In the genomic region with DNA sequence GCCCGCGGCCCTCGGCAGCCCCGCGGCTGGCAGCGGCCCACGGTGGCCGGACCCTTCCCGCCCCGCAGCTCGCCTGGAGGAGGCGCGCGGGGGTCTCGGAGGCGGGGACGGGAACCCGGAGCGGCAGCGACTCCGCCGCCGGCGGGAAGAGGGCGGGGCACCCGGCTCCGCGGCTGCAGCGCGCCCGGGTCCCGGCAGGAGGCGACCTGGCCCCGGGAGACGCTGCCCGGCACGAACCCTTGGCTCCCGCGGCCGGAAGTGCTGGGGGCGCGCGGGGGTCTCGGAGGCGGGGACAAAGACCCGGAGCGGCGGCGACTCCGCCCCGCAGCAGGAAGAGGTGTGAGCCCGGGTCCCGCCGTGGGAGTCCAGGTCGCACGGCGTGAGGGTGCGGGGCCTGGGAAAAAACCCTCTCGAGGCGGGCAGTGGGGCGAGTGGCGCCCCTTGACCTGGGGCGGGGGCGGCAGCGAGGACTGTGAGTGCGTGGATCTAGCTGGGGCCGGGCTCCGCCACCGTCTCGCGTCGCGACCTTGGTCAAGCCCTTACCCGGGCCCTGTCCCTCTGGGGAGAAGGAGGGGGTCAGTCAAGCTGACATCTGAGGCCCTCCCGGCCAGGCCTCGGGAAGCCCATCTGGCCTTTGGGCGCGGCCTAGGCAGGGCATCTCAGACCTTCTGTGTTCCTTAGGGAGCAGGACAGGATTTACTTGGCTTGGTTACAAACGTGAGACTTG, we compare ENCODE assay signal across 8 cellular contexts. TPM values are rescaled to one million over a fixed set of nuclear protein-coding genes. Genes with fewer than 3 reads are reported as not detected.
DNase-seq lines count a peak whose midpoint lies in the region; ATAC-seq and TF ChIP-seq lines count a peak whose summit lies in the region.

A gene (minus strand): TSS at position 151 of the 727 bp plus-strand sequence. CDS start 230 bp downstream, outside the sequence.

- no peaks in the 10 kb centered on the region for H3K9me3 Mint-ChIP-seq in activated CD8-positive, alpha-beta T cell treated with anti-CD3 and anti-CD28 coated beads for 36 hours

- peak within 1 kb of the TSS; percentile 60 for H3K27ac Mint-ChIP-seq in activated CD8-positive, alpha-beta T cell treated with anti-CD3 and anti-CD28 coated beads for 36 hours

- POLR2A ChIA-PET in activated CD8-positive, alpha-beta T cell treated with anti-CD3 and anti-CD28 coated beads for 36 hours (lab: Charles Lee): interaction anchor here (0.6 to 1.6 kb wide), 7 partner anchors 15 to 344 kb away, joined by 3 to 8 read pairs (median 5); a partner anchor contains a TSS

- no peaks in the 10 kb centered on the region for H3K36me3 Mint-ChIP-seq in activated CD8-positive, alpha-beta T cell treated with anti-CD3 and anti-CD28 coated beads for 36 hours (ENCODE audit: low read depth)

- H3K4me3 Mint-ChIP-seq in activated CD8-positive, alpha-beta T cell treated with anti-CD3 and anti-CD28 coated beads for 36 hours: peak within 1 kb of the TSS; percentile 79

- ATAC-seq in GM18858 (IDR thresholded peaks at IDR 0.05; ENCODE audit: unreplicated experiment): peak; percentile 51
- peak; percentile 68 for ATAC-seq in HG03139 (IDR thresholded peaks at IDR 0.05; ENCODE audit: unreplicated experiment)
- ATAC-seq in activated CD8-positive, alpha-beta T cell treated with anti-CD3 and anti-CD28 coated beads for 36 hours: peak; percentile 94

- peak; percentile 89 for TF ChIP-seq CTCF in activated CD8-positive, alpha-beta T cell treated with anti-CD3 and anti-CD28 coated beads for 36 hours (IDR thresholded peaks at IDR 0.05)

- peaks cover 1% of the 10 kb centered on the region for H3K27me3 Mint-ChIP-seq in activated CD8-positive, alpha-beta T cell treated with anti-CD3 and anti-CD28 coated beads for 36 hours

- peak; percentile 92 for DNase-seq in AG08395 (ENCODE audit: low spot score)
- DNase-seq in NCI-H526 (lab: John Stamatoyannopoulos, UW): peak; percentile 57 to 89
- DNase-seq in activated CD8-positive, alpha-beta T cell treated with anti-CD3 and anti-CD28 coated beads for 36 hours: peak; percentile 78
- DNase-seq in effector CD4-positive, alpha-beta T cell: peak; percentile 67
- DNase-seq in lung microvascular endothelial cell (ENCODE audit: low read depth in 2 of 2): peak; percentile 52 to 68
- DNase-seq in stimulated activated CD4-positive, alpha-beta T cell treated with anti-CD3 and anti-CD28 coated beads, TNF-alpha, amount 100 ng/mL, for 4 hours (ENCODE audit: low read depth in 3 of 3): peak; percentile 58 to 69 (median 68)

- CTCF ChIA-PET in activated CD8-positive, alpha-beta T cell treated with anti-CD3 and anti-CD28 coated beads for 36 hours (lab: Charles Lee): interaction anchor here (0.7 to 3.6 kb wide), 28 partner anchors 9 to 172 kb away, joined by 3 to 63 read pairs (median 5); a partner anchor contains a TSS

- intact Hi-C loops in activated CD8-positive, alpha-beta T cell treated with anti-CD3 and anti-CD28 coated beads for 36 hours (cut with micrococcal nuclease): no loop called here

- peaks cover 22% of the 10 kb centered on the region for H3K4me1 Mint-ChIP-seq in activated CD8-positive, alpha-beta T cell treated with anti-CD3 and anti-CD28 coated beads for 36 hours (ENCODE audit: low read depth)

RNA-seq across cellular contexts. Expression of the gene that starts here (rescaled TPM):
- 1 to 10 TPM; 1.6 TPM for total RNA-seq in activated CD8-positive, alpha-beta T cell treated with anti-CD3 and anti-CD28 coated beads for 36 hours
- total RNA-seq in lung microvascular endothelial cell: 2.2 and 2.8 TPM in 2 replicates

Comparison
In these comparisons a context has a peak if more than half of its experiments do, and no peak if none do; other contexts are left out.
1. Peak in every context shown above with its lines: DNase-seq and ATAC-seq.